17 cellular contexts compared by ENCODE assay signal in genomic region chr9:35771079-35771441, GRCh38. TPM values are rescaled to one million over a fixed set of nuclear protein-coding genes. Genes with fewer than 3 reads are reported as not detected.
DNase-seq lines count a peak whose midpoint lies in the region; ATAC-seq, FAIRE-seq and TF ChIP-seq lines count a peak whose summit lies in the region.
"Had no signal": no experiment of that assay in that cellular context is flagged by ENCODE, and none has a peak within 500 bp of the region (broad histone marks: within the 10 kb centered on the region; RNA-seq: fewer than 3 reads in every experiment).

No MANE protein-coding gene starts in this region.

- TF ChIP-seq POLR2A in breast epithelium (IDR thresholded peaks at IDR 0.05) (no peak), esophagus squamous epithelium (IDR thresholded peaks at IDR 0.05) (no peak), vagina (IDR thresholded peaks at IDR 0.05) (no peak)

- H3K27ac ChIP-seq in breast epithelium (peak overlapping the region; percentile 58 to 64), esophagus squamous epithelium (peak overlapping the region in 3 of 4 donors; percentile 22 to 56 (median 46)), pancreas (peak overlapping the region; percentile 28 to 80 (median 58)), vagina (peak overlapping the region; percentile 15)
- H3K27ac ChIP-seq: SK-N-MC had no signal

- H3K9me3 ChIP-seq in breast epithelium (no peaks in the 10 kb centered on the region), esophagus squamous epithelium (no peaks in the 10 kb centered on the region), pancreas (no peaks in the 10 kb centered on the region), vagina (no peaks in the 10 kb centered on the region)

- no peak for FAIRE-seq in pancreas (lab: Jason Lieb, UNC)
- FAIRE-seq: urothelium cell line had no signal

- peak; percentile 66 to 82 (median 74) for ATAC-seq in pancreas
- ATAC-seq: activated naive CD8-positive, alpha-beta T cell treated with anti-CD3 and anti-CD28 coated beads, Interleukin-2, amount 50 U/mL, for 24 hours; WTC11 had no signal

- H3K4me1 ChIP-seq in breast epithelium (peaks cover 0 to 15% of the 10 kb centered on the region in 2 donors), esophagus squamous epithelium (peaks cover 0 to 20% (median 7%) of the 10 kb centered on the region in 3 donors), pancreas (peaks cover 12 to 25% (median 19%) of the 10 kb centered on the region in 3 donors), vagina (peaks cover 13% of the 10 kb centered on the region)

- H3K27ac Mint-ChIP-seq in MCF 10A (ENCODE audit: low read depth, unreplicated experiment): no peak overlapping the region
- H3K27ac Mint-ChIP-seq: activated naive CD8-positive, alpha-beta T cell treated with anti-CD3 and anti-CD28 coated beads, Interleukin-2, amount 50 U/mL, for 24 hours; nephron; WTC11 had no signal

- POLR2A ChIA-PET in MCF 10A (lab: Yijun Ruan, JAX): interaction anchor here (0.5 to 3.3 kb wide), 15 partner anchors 10 to 421 kb away, joined by 3 to 24 read pairs (median 4); partner anchors contain the start of genes ARHGEF39, CREB3, RGP1 and TLN1

- 26 to 39% methylated on average over 4 of the region's 4 CpGs for WGBS in esophagus squamous epithelium, 2 donors
- 4% methylated on average over 4 of the region's 4 CpGs for WGBS in pancreas, 2 donors

- H3K36me3 ChIP-seq in breast epithelium (no peaks in the 10 kb centered on the region), esophagus squamous epithelium (no peaks in the 10 kb centered on the region), pancreas (no peaks in the 10 kb centered on the region), vagina (no peaks in the 10 kb centered on the region)

- DNase-seq in breast epithelium (ENCODE audit: low spot score in 2 of 2): peak in 1 of 2 donors; percentile 53
- no peak for DNase-seq in MCF 10A (ENCODE audit: unreplicated experiment)
- no peak for DNase-seq in esophagus squamous epithelium (lab: John Stamatoyannopoulos, UW)
- DNase-seq in pancreas: peak in 1 of 6 donors; percentile 39
- no peak for DNase-seq in vagina (ENCODE audit: extremely low spot score in 2 of 2)
- DNase-seq in NCI-H82 (lab: John Stamatoyannopoulos, UW): no peak
- no peak for DNase-seq in mucosa of gallbladder (ENCODE audit: low spot score)
- DNase-seq in stimulated activated CD4-positive, alpha-beta T cell treated with anti-CD3 and anti-CD28 coated beads, Interleukin-15, amount 100 ng/mL, for 24 hours: no peak
- DNase-seq: activated CD8-positive, alpha-beta memory T cell treated with anti-CD3 and anti-CD28 coated beads, Interleukin-2, amount 50 U/mL, for 48 hours; activated naive CD8-positive, alpha-beta T cell treated with anti-CD3 and anti-CD28 coated beads, Interleukin-2, amount 50 U/mL, for 24 hours; effector CD4-positive, alpha-beta T cell had no signal

- TF ChIP-seq CTCF in breast epithelium (IDR thresholded peaks at IDR 0.05) (no peak), MCF 10A (IDR thresholded peaks at IDR 0.05; ENCODE audit: unreplicated experiment) (no peak), esophagus squamous epithelium (IDR thresholded peaks at IDR 0.05) (no peak), pancreas (IDR thresholded peaks at IDR 0.05) (no peak), vagina (IDR thresholded peaks at IDR 0.05) (no peak)

- H3K9me3 Mint-ChIP-seq in MCF 10A (ENCODE audit: unreplicated experiment): no peaks in the 10 kb centered on the region
- H3K9me3 Mint-ChIP-seq: activated naive CD8-positive, alpha-beta T cell treated with anti-CD3 and anti-CD28 coated beads, Interleukin-2, amount 50 U/mL, for 24 hours; nephron; WTC11 had no signal

- no peaks in the 10 kb centered on the region for H3K27me3 ChIP-seq in breast epithelium
- H3K27me3 ChIP-seq in esophagus squamous epithelium: peaks cover 0 to 51% (median 0%) of the 10 kb centered on the region in 4 donors
- no peaks in the 10 kb centered on the region for H3K27me3 ChIP-seq in pancreas
- no peaks in the 10 kb centered on the region for H3K27me3 ChIP-seq in vagina

- BruUV-seq in MCF 10A (replicated peaks; lab: Mats Ljungman, UMichigan): no TSS peak

- intact Hi-C loops in breast epithelium (cut with DNase I; ENCODE audit: low total_unique reads) (no loop called here), MCF 10A (cut with micrococcal nuclease) (no loop called here), esophagus squamous epithelium (cut with DNase I) (no loop called here), pancreas (cut with DNase I) (no loop called here), vagina (cut with DNase I) (no loop called here)

- H3K27me3 Mint-ChIP-seq in MCF 10A (ENCODE audit: insufficient read depth, unreplicated experiment): no peaks in the 10 kb centered on the region
- H3K27me3 Mint-ChIP-seq: activated naive CD8-positive, alpha-beta T cell treated with anti-CD3 and anti-CD28 coated beads, Interleukin-2, amount 50 U/mL, for 24 hours had no signal

- no peaks in the 10 kb centered on the region for H3K4me1 Mint-ChIP-seq in MCF 10A (ENCODE audit: insufficient read depth, unreplicated experiment)

- no peaks in the 10 kb centered on the region for H3K36me3 Mint-ChIP-seq in MCF 10A (ENCODE audit: insufficient read depth, unreplicated experiment)
- H3K36me3 Mint-ChIP-seq: WTC11 had no signal

- CTCF ChIA-PET in MCF 10A (lab: Yijun Ruan, JAX): interaction anchor here (0.6 to 2.4 kb wide), 8 partner anchors 9 to 439 kb away, joined by 3 to 9 read pairs (median 4); partner anchors contain the start of genes GBA2 and RGP1

- H3K4me3 ChIP-seq in breast epithelium: peak overlapping the region in 1 of 3 donors; percentile 35
- H3K4me3 ChIP-seq in esophagus squamous epithelium: no peak overlapping the region
- H3K4me3 ChIP-seq in pancreas: peak overlapping the region in 1 of 4 donors; percentile 2
- no peak overlapping the region for H3K4me3 ChIP-seq in vagina
- H3K4me3 ChIP-seq: SK-N-MC, skin epidermis had no signal

- H3K4me3 Mint-ChIP-seq in MCF 10A (ENCODE audit: unreplicated experiment): no peak overlapping the region
- H3K4me3 Mint-ChIP-seq: activated naive CD8-positive, alpha-beta T cell treated with anti-CD3 and anti-CD28 coated beads, Interleukin-2, amount 50 U/mL, for 24 hours; nephron; WTC11 had no signal

RNA-seq across cellular contexts. Expression of gene MSMP, which starts 17.0 kb away (rescaled TPM):
- total RNA-seq in breast epithelium: not detected
- not detected in 2 replicates for total RNA-seq in MCF 10A (2022)
- total RNA-seq in esophagus squamous epithelium: not detected
- total RNA-seq in pancreas: 1 to 10 TPM in 1 of 6 donors, under 1 TPM in 1, not detected in 4; 0.67 to 2.3 TPM
- polyA plus RNA-seq in pancreas: under 1 TPM in 1 of 2 donors, not detected in 1; 0.49 TPM
- total RNA-seq in vagina: not detected
- 1.1 TPM for total RNA-seq in mucosa of gallbladder
- polyA plus RNA-seq: AG04450 had no signal

RNA-seq across cellular contexts. Expression of gene NPR2, which starts 20.3 kb away (rescaled TPM):
- total RNA-seq in breast epithelium (10 to 100 TPM; 10.2 to 34.2 (median 14.7) TPM), MCF 10A (2022) (5.7 and 10.0 TPM in 2 replicates), esophagus squamous epithelium (10 to 100 TPM in 1 of 4 donors, 1 to 10 TPM in 1, under 1 TPM in 2; 0.08 to 12.2 (median 1.8) TPM), pancreas (1 to 10 TPM; 2.2 to 7.9 (median 2.7) TPM), vagina (17.2 TPM), mucosa of gallbladder (22.0 TPM)
- 10 to 100 TPM in 1 of 2 donors, 1 to 10 TPM in 1; 8.3 to 14.6 TPM for polyA plus RNA-seq in pancreas

RNA-seq across cellular contexts. Expression of gene RGP1, which starts 22.0 kb away (rescaled TPM):
- total RNA-seq in breast epithelium: 10 to 100 TPM; 16.7 to 20.1 (median 17.4) TPM
- 33.8 and 35.8 TPM in 2 replicates for total RNA-seq in MCF 10A (2022)
- 10 to 100 TPM in 3 of 4 donors, 1 to 10 TPM in 1; 8.0 to 17.5 (median 11.6) TPM for total RNA-seq in esophagus squamous epithelium
- 10 to 100 TPM; 12.7 to 18.3 (median 15.0) TPM for total RNA-seq in pancreas
- 1 to 10 TPM; 6.8 to 9.3 TPM for polyA plus RNA-seq in pancreas
- total RNA-seq in vagina: 16.2 TPM
- total RNA-seq in mucosa of gallbladder: 36.6 TPM

RNA-seq across cellular contexts. Expression of gene GBA2, which starts 22.0 kb away (rescaled TPM):
- 10 to 100 TPM; 44.5 to 63.8 (median 57.0) TPM for total RNA-seq in breast epithelium
- 51.3 and 55.2 TPM in 2 replicates for total RNA-seq in MCF 10A (2022)
- 10 to 100 TPM; 14.1 to 61.8 (median 42.0) TPM for total RNA-seq in esophagus squamous epithelium
- 10 to 100 TPM; 22.0 to 40.6 (median 32.2) TPM for total RNA-seq in pancreas
- polyA plus RNA-seq in pancreas: 10 to 100 TPM; 69.5 to 91.3 TPM
- total RNA-seq in vagina: 77.3 TPM
- 161 TPM for total RNA-seq in mucosa of gallbladder

RNA-seq across cellular contexts. Expression of gene CREB3, which starts 38.6 kb away (rescaled TPM):
- total RNA-seq in breast epithelium (10 to 100 TPM; 46.4 to 49.9 (median 47.2) TPM), MCF 10A (2022) (58.7 and 66.2 TPM in 2 replicates), esophagus squamous epithelium (10 to 100 TPM; 10.5 to 24.2 (median 19.2) TPM), pancreas (10 to 100 TPM; 15.7 to 24.3 (median 18.8) TPM), vagina (35.1 TPM), mucosa of gallbladder (48.1 TPM)
- polyA plus RNA-seq in pancreas: 10 to 100 TPM; 23.9 to 29.6 TPM
